1 cellular context compared by ENCODE assay signal in genomic region chr1:150548632-150549495, GRCh38.
A peak's percentile ranks its signal among the peaks of the same experiment; 100 is the strongest.
TF ChIP-seq lines count a peak whose summit lies in the region.

TSS of gene ADAMTSL4 (plus strand) at chr1:150549408. CDS start at chr1:150552289, 2,881 bp downstream.

TF ChIP-seq in PFSK-1, 5 proteins besides CTCF, POLR2A, EP300 and RAD21 (continued from another document):
- TF ChIP-seq, protein P1, sequence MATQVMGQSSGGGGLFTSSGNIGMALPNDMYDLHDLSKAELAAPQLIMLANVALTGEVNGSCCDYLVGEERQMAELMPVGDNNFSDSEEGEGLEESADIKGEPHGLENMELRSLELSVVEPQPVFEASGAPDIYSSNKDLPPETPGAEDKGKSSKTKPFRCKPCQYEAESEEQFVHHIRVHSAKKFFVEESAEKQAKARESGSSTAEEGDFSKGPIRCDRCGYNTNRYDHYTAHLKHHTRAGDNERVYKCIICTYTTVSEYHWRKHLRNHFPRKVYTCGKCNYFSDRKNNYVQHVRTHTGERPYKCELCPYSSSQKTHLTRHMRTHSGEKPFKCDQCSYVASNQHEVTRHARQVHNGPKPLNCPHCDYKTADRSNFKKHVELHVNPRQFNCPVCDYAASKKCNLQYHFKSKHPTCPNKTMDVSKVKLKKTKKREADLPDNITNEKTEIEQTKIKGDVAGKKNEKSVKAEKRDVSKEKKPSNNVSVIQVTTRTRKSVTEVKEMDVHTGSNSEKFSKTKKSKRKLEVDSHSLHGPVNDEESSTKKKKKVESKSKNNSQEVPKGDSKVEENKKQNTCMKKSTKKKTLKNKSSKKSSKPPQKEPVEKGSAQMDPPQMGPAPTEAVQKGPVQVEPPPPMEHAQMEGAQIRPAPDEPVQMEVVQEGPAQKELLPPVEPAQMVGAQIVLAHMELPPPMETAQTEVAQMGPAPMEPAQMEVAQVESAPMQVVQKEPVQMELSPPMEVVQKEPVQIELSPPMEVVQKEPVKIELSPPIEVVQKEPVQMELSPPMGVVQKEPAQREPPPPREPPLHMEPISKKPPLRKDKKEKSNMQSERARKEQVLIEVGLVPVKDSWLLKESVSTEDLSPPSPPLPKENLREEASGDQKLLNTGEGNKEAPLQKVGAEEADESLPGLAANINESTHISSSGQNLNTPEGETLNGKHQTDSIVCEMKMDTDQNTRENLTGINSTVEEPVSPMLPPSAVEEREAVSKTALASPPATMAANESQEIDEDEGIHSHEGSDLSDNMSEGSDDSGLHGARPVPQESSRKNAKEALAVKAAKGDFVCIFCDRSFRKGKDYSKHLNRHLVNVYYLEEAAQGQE (IDR thresholded peaks at IDR 0.05; ENCODE audit: insufficient read depth in 1 of 2, low read depth in 2 of 2, low read length in 2 of 2): peak in 1 of 2 experiments; percentile 37; a peak in 1 of 4 replicates
- TF ChIP-seq POLR2AphosphoS5 (IDR thresholded peaks at IDR 0.05; ENCODE audit: low read depth, low read length) (peak; percentile 63; the same call in 1 of the 2 replicates), TAF1 (IDR thresholded peaks at IDR 0.05; ENCODE audit: borderline replicate concordance, insufficient read depth, low read length) (no peak)
